27 cellular contexts compared by ENCODE assay signal in the genomic region with DNA sequence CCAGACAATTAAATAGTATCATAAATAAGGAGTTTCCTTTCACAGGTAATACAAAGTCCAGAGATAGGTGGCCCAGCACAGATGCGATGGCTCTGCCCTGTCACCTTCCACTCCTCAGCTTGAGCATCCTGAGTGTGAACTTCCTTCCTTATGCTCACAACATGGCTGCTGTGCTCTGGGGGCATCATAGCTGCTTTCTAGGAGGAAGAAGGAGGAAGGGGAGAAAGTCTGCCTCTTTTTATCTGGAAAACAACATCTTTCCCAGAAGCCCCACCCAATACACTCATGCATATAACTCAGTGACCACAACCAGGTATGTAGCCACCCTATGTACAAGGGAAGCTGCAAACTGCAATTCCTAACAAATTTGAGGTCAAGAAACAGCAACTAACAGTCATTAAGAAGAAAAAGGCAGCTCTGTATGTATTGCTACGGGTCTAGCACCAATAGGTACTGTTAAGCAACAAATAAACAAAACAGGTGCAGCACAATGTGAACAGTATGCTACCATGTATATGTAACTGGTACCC.
DNase-seq lines count a peak whose midpoint lies in the region; ATAC-seq and TF ChIP-seq lines count a peak whose summit lies in the region.
"Had no signal": no experiment of that assay in that cellular context is flagged by ENCODE, and none has a peak within 500 bp of the region (broad histone marks: within the 10 kb centered on the region; RNA-seq: fewer than 3 reads in every experiment).

No MANE protein-coding gene starts in this region.

- intact Hi-C loops in activated CD8-positive, alpha-beta T cell treated with anti-CD3 and anti-CD28 coated beads for 36 hours (cut with micrococcal nuclease), result no loop called here

- H3K36me3 ChIP-seq in Loucy (ENCODE audit: insufficient read depth, low read length), result no peaks in the 10 kb centered on the region
- H3K36me3 ChIP-seq: SJSA1, tibial nerve had no signal

- H3K56ac ChIP-seq in H9 (ENCODE audit: insufficient read length, low read depth, low read length), result no peak overlapping the region

- TF ChIP-seq CTCF in H9 (conservative IDR thresholded peaks at IDR 0.05) (no peak), Loucy (conservative IDR thresholded peaks at IDR 0.05; ENCODE audit: low read length) (no peak), neural crest cell (conservative IDR thresholded peaks at IDR 0.05) (no peak)
- TF ChIP-seq CTCF in activated CD8-positive, alpha-beta T cell treated with anti-CD3 and anti-CD28 coated beads for 36 hours (IDR thresholded peaks at IDR 0.05), result no peak

- no peak overlapping the region for H3K4ac ChIP-seq in H9 (ENCODE audit: low read depth, low read length)

- no peak overlapping the region for H3K9ac ChIP-seq in H9 (ENCODE audit: extremely low read depth, insufficient read length, low read length)
- peak overlapping the region; percentile 74 for H3K9ac ChIP-seq in Loucy (ENCODE audit: low read depth, low read length, poor library complexity, severe bottlenecking)

- H4K91ac ChIP-seq in H9 (ENCODE audit: insufficient read length, low read depth, low read length), result no peak overlapping the region

- no peak overlapping the region for H2AFZ ChIP-seq in H9 (ENCODE audit: low read length)
- peak overlapping the region; percentile 16 for H2AFZ ChIP-seq in Loucy (ENCODE audit: low read length)

- no peak overlapping the region for H2BK15ac ChIP-seq in H9 (ENCODE audit: low read depth, low read length)

- H3K27me3 ChIP-seq in H9 (ENCODE audit: insufficient read depth, low read length) (0 out of 2 replicates have a peak, but pooled peaks cover 2% of the 10 kb centered on the region), Loucy (ENCODE audit: insufficient read depth, low read length, poor library complexity, severe bottlenecking) (no peaks in the 10 kb centered on the region)
- H3K27me3 ChIP-seq: SJSA1, tibial nerve had no signal

- H2BK120ac ChIP-seq in H9 (ENCODE audit: low read depth, low read length, poor library complexity, severe bottlenecking), result no peak overlapping the region

- H3T11ph ChIP-seq in H9 (ENCODE audit: low read length), result no peak overlapping the region

- no peak overlapping the region for H2AK5ac ChIP-seq in H9 (ENCODE audit: insufficient read length, low read length)

- H3K4me3 ChIP-seq in Loucy (ENCODE audit: low read length, poor library complexity, severe bottlenecking), result peak overlapping the region; percentile 69
- H3K4me3 ChIP-seq: SJSA1, tibial nerve had no signal

- H3K4me2 ChIP-seq in H9 (ENCODE audit: insufficient read depth, insufficient read length, low read length), result peak overlapping the region; percentile 12
- peak overlapping the region; percentile 93 for H3K4me2 ChIP-seq in Loucy (ENCODE audit: low read depth, low read length, poor library complexity, severe bottlenecking)

- no peak overlapping the region for H3K18ac ChIP-seq in H9 (ENCODE audit: insufficient read length, low read depth, low read length)

- H4K5ac ChIP-seq in H9 (ENCODE audit: insufficient read length, low read depth, low read length), result no peak overlapping the region

- no CpG with 5 or more reads among the region's 2 CpGs for WGBS in H9 (ENCODE audit: extremely low coverage, insufficient read length, low lambda C conversion rate)

- no peaks in the 10 kb centered on the region for H3K79me1 ChIP-seq in H9 (ENCODE audit: insufficient read depth, low read depth, low read length, poor library complexity, severe bottlenecking)

- H3K9me3 Mint-ChIP-seq in H9 (peaks cover 6 to 16% of the 10 kb centered on the region in 2 experiments; a peak in 3 of 5 replicates), neural crest cell (peaks cover 2% of the 10 kb centered on the region)
- H3K9me3 Mint-ChIP-seq in activated CD8-positive, alpha-beta T cell treated with anti-CD3 and anti-CD28 coated beads for 36 hours, result no peaks in the 10 kb centered on the region
- H3K9me3 Mint-ChIP-seq: activated naive CD4-positive, alpha-beta T cell treated with anti-CD3 and anti-CD28 coated beads, Interleukin-2, amount 50 U/mL, for 24 hours; activated T-helper 2 cell treated with anti-CD3 and anti-CD28 coated beads, Interferon-gamma antibody, Interleukin-2, Interleukin-4, amounts not matched to agents 10 μg/mL and 5 μg/mL and 100 μg/mL, durations not matched to agents 14 hours and 24 hours and 36 hours; nephron had no signal

- CTCF ChIA-PET in activated CD8-positive, alpha-beta T cell treated with anti-CD3 and anti-CD28 coated beads for 36 hours (lab: Charles Lee), result interaction anchor here (0.7 to 1.6 kb wide), 2 partner anchors 63 to 343 kb away, joined by 3 read pairs; no protein-coding TSS in a partner anchor

- no peaks in the 10 kb centered on the region for H3K23me2 ChIP-seq in H9 (ENCODE audit: insufficient read length, low read depth, low read length, poor library complexity, severe bottlenecking)

- H2BK5ac ChIP-seq in H9 (ENCODE audit: insufficient read length, low read length), result no peak overlapping the region

- POLR2A ChIA-PET in activated CD8-positive, alpha-beta T cell treated with anti-CD3 and anti-CD28 coated beads for 36 hours (lab: Charles Lee), result interaction anchor here (1.2 kb wide), 1 partner anchor 116 kb away, joined by 3 read pairs; no protein-coding TSS in a partner anchor

- DNase-seq in H9 (no peak), neural crest cell (ENCODE audit: low read depth, low spot score) (no peak), D341Med (ENCODE audit: low spot score) (no peak)
- DNase-seq in activated CD8-positive, alpha-beta T cell treated with anti-CD3 and anti-CD28 coated beads for 36 hours, result no peak
- DNase-seq: activated CD8-positive, alpha-beta memory T cell treated with anti-CD3 and anti-CD28 coated beads for 24 hours; activated T-cell treated with anti-CD3 and anti-CD28 coated beads for 4 hours; amniotic stem cell; DMS79; effector CD4-positive, alpha-beta T cell; hippocampal formation; NCI-H1048; NCI-H187; NCI-H2171; stimulated activated CD4-positive, alpha-beta T cell treated with anti-CD3 and anti-CD28 coated beads, Interleukin-15, amount 100 ng/mL, for 24 hours; stimulated activated CD4-positive, alpha-beta T cell treated with anti-CD3 and anti-CD28 coated beads, Interleukin-4, amount 100 ng/mL, for 4 hours had no signal

- H2BK20ac ChIP-seq in H9 (ENCODE audit: low read depth, low read length, poor library complexity, severe bottlenecking), result no peak overlapping the region

- no peak overlapping the region for H4K8ac ChIP-seq in H9 (replicated peaks; ENCODE audit: insufficient read length, low read depth, low read length)

- H3K23ac ChIP-seq in H9 (ENCODE audit: insufficient read length, low read depth, low read length), result no peak overlapping the region

- H3K9me3 ChIP-seq in H9 (ENCODE audit: control insufficient read depth, low read depth, low read length) (no peaks in the 10 kb centered on the region), Loucy (ENCODE audit: insufficient read depth, low read depth, low read length) (no peaks in the 10 kb centered on the region)
- H3K9me3 ChIP-seq: SJSA1, tibial nerve had no signal

- peak overlapping the region; percentile 12 for H3K27ac ChIP-seq in H9 (ENCODE audit: insufficient read length, low read depth, low read length)
- H3K27ac ChIP-seq: epithelial cell of prostate, RWPE1, SJSA1, tibial nerve had no signal

- H3K79me2 ChIP-seq in H9 (ENCODE audit: insufficient read depth, low read length), result no peaks in the 10 kb centered on the region
- H3K79me2 ChIP-seq in Loucy (ENCODE audit: insufficient read depth, low read length), result no peaks in the 10 kb centered on the region

- no peak overlapping the region for H3K14ac ChIP-seq in H9 (ENCODE audit: insufficient read depth, low read length)

- ATAC-seq in activated CD8-positive, alpha-beta T cell treated with anti-CD3 and anti-CD28 coated beads for 36 hours, result no peak
- no peak for ATAC-seq in HG02973 (IDR thresholded peaks at IDR 0.05; ENCODE audit: unreplicated experiment)
- no peak for ATAC-seq in HG03135 (IDR thresholded peaks at IDR 0.05; ENCODE audit: unreplicated experiment)

- no peaks in the 10 kb centered on the region for H3K9me2 ChIP-seq in Loucy (replicated peaks; ENCODE audit: low read depth, low read length)

- H3K36me3 Mint-ChIP-seq in H9 (ENCODE audit: insufficient read depth in 1 of 3, low read depth in 3 of 3) (peaks cover 0 to 6% (median 3%) of the 10 kb centered on the region in 3 experiments; a peak in 4 of 7 replicates), neural crest cell (ENCODE audit: low read depth) (no peaks in the 10 kb centered on the region)
- H3K36me3 Mint-ChIP-seq in activated CD8-positive, alpha-beta T cell treated with anti-CD3 and anti-CD28 coated beads for 36 hours (ENCODE audit: low read depth), result no peaks in the 10 kb centered on the region
- H3K36me3 Mint-ChIP-seq: activated naive CD4-positive, alpha-beta T cell treated with anti-CD3 and anti-CD28 coated beads, Interleukin-2, amount 50 U/mL, for 24 hours; brain; CD14-positive monocyte had no signal

- H3K4me1 ChIP-seq in H9 (ENCODE audit: insufficient read depth, low read length) (peaks cover 10% of the 10 kb centered on the region), Loucy (ENCODE audit: insufficient read depth, low read length, poor library complexity, severe bottlenecking) (peaks cover 67% of the 10 kb centered on the region)
- H3K4me1 ChIP-seq: tibial nerve had no signal

- H3K4me1 Mint-ChIP-seq in H9 (peaks cover 26 to 30% of the 10 kb centered on the region in 2 experiments), neural crest cell (peaks cover 26% of the 10 kb centered on the region)
- peaks cover 26% of the 10 kb centered on the region for H3K4me1 Mint-ChIP-seq in activated CD8-positive, alpha-beta T cell treated with anti-CD3 and anti-CD28 coated beads for 36 hours (ENCODE audit: low read depth)

- H3K27me3 Mint-ChIP-seq in H9 (ENCODE audit: low read depth) (peaks cover 15% of the 10 kb centered on the region), neural crest cell (ENCODE audit: low read depth) (no peaks in the 10 kb centered on the region)
- H3K27me3 Mint-ChIP-seq in activated CD8-positive, alpha-beta T cell treated with anti-CD3 and anti-CD28 coated beads for 36 hours, result no peaks in the 10 kb centered on the region
- H3K27me3 Mint-ChIP-seq: brain had no signal

- H3F3A ChIP-seq in Loucy (ENCODE audit: low read depth), result peaks cover 7% of the 10 kb centered on the region

- H3K27ac Mint-ChIP-seq in H9 (peak overlapping the region; percentile 26 to 95 (median 89); a peak in 5 of 7 replicates), neural crest cell (ENCODE audit: unreplicated experiment) (no peak overlapping the region)
- H3K27ac Mint-ChIP-seq in activated CD8-positive, alpha-beta T cell treated with anti-CD3 and anti-CD28 coated beads for 36 hours, result peak overlapping the region; percentile 58
- H3K27ac Mint-ChIP-seq: activated naive CD4-positive, alpha-beta T cell treated with anti-CD3 and anti-CD28 coated beads, Interleukin-2, amount 50 U/mL, for 24 hours; activated T-helper 2 cell treated with anti-CD3 and anti-CD28 coated beads, Interferon-gamma antibody, Interleukin-2, Interleukin-4, amounts not matched to agents 10 μg/mL and 5 μg/mL and 100 μg/mL, durations not matched to agents 14 hours and 24 hours and 36 hours; brain; CD14-positive monocyte had no signal

- H4K20me1 ChIP-seq in H9 (ENCODE audit: control insufficient read depth, insufficient read depth, insufficient read length) (no peaks in the 10 kb centered on the region), Loucy (ENCODE audit: insufficient read depth, low read length, poor library complexity, severe bottlenecking) (no peaks in the 10 kb centered on the region)

- H3K4me3 Mint-ChIP-seq in H9, result 0 out of 5 replicates have a peak overlapping the region, but pooled peaks of 1 of the 2 experiments have one; percentile 18
- no peak overlapping the region for H3K4me3 Mint-ChIP-seq in activated CD8-positive, alpha-beta T cell treated with anti-CD3 and anti-CD28 coated beads for 36 hours
- H3K4me3 Mint-ChIP-seq in neural crest cell, result peak overlapping the region; percentile 0
- H3K4me3 Mint-ChIP-seq: activated naive CD4-positive, alpha-beta T cell treated with anti-CD3 and anti-CD28 coated beads, Interleukin-2, amount 50 U/mL, for 24 hours; brain; CD14-positive monocyte; nephron had no signal

- no peak overlapping the region for H2BK12ac ChIP-seq in H9 (ENCODE audit: insufficient read length, low read depth, low read length)
